Comparison of ENCODE assay signal across 8 cellular contexts in genomic region chr1:228490120-228491078, GRCh38. TPM values are rescaled to one million over a fixed set of nuclear protein-coding genes. Genes with fewer than 3 reads are reported as not detected.
A peak's percentile ranks its signal among the peaks of the same experiment; 100 is the strongest.
DNase-seq lines count a peak whose midpoint lies in the region; ATAC-seq and TF ChIP-seq lines count a peak whose summit lies in the region.

No MANE protein-coding gene starts in this region.

- peak overlapping the region; percentile 98 for H3K4me3 Mint-ChIP-seq in activated naive CD8-positive, alpha-beta T cell treated with anti-CD3 and anti-CD28 coated beads, Interleukin-2, amount 10 ng/mL, durations not matched to agents 7 days and 5 days
- peak overlapping the region; percentile 88 for H3K4me3 Mint-ChIP-seq in neural crest cell

- ATAC-seq in activated naive CD8-positive, alpha-beta T cell treated with anti-CD3 and anti-CD28 coated beads, Interleukin-2, amount 10 ng/mL, durations not matched to agents 7 days and 5 days (ENCODE audit: low read depth), result no peak
- ATAC-seq in HG03045 (IDR thresholded peaks at IDR 0.05; ENCODE audit: unreplicated experiment) (no peak), GM18907 (IDR thresholded peaks at IDR 0.05; ENCODE audit: unreplicated experiment) (no peak)

- TF ChIP-seq CTCF in neural crest cell (conservative IDR thresholded peaks at IDR 0.05), result no peak

- POLR2A ChIA-PET in activated naive CD8-positive, alpha-beta T cell treated with anti-CD3 and anti-CD28 coated beads, Interleukin-2, amount 10 ng/mL, durations not matched to agents 7 days and 5 days (lab: Charles Lee), result interaction anchor here (0.8 to 6.0 kb wide), 4 partner anchors 10 to 32 kb away, joined by 3 to 111 read pairs (median 52); a partner anchor contains a TSS

- H3K27ac Mint-ChIP-seq in activated naive CD8-positive, alpha-beta T cell treated with anti-CD3 and anti-CD28 coated beads, Interleukin-2, amount 10 ng/mL, durations not matched to agents 7 days and 5 days, result peak overlapping the region; percentile 98
- H3K27ac Mint-ChIP-seq in neural crest cell (ENCODE audit: unreplicated experiment), result peak overlapping the region; percentile 35

- DNase-seq in NCI-H1417 (lab: John Stamatoyannopoulos, UW) (peak; percentile 37 to 59 (median 53)), NCI-H1417 treated with DMSO at 0.1 percent for 48 hours (lab: John Stamatoyannopoulos, UW) (no peak), NCI-H2081 treated with DMSO at 0.1 percent for 48 hours (lab: John Stamatoyannopoulos, UW) (peak; percentile 89), neural crest cell (ENCODE audit: low read depth, low spot score) (no peak), HuH-7.5 (ENCODE audit: low spot score) (no peak)
- DNase-seq in activated naive CD8-positive, alpha-beta T cell treated with anti-CD3 and anti-CD28 coated beads, Interleukin-2, amount 10 ng/mL, durations not matched to agents 7 days and 5 days, result no peak

- no peaks in the 10 kb centered on the region for H3K27me3 Mint-ChIP-seq in activated naive CD8-positive, alpha-beta T cell treated with anti-CD3 and anti-CD28 coated beads, Interleukin-2, amount 10 ng/mL, durations not matched to agents 7 days and 5 days
- no peaks in the 10 kb centered on the region for H3K27me3 Mint-ChIP-seq in neural crest cell (ENCODE audit: low read depth)

- H3K9me3 Mint-ChIP-seq in activated naive CD8-positive, alpha-beta T cell treated with anti-CD3 and anti-CD28 coated beads, Interleukin-2, amount 10 ng/mL, durations not matched to agents 7 days and 5 days, result no peaks in the 10 kb centered on the region
- H3K9me3 Mint-ChIP-seq in neural crest cell, result no peaks in the 10 kb centered on the region

- H3K4me1 Mint-ChIP-seq in activated naive CD8-positive, alpha-beta T cell treated with anti-CD3 and anti-CD28 coated beads, Interleukin-2, amount 10 ng/mL, durations not matched to agents 7 days and 5 days, result peaks cover 34% of the 10 kb centered on the region
- H3K4me1 Mint-ChIP-seq in neural crest cell, result peaks cover 24% of the 10 kb centered on the region

- H3K36me3 Mint-ChIP-seq in activated naive CD8-positive, alpha-beta T cell treated with anti-CD3 and anti-CD28 coated beads, Interleukin-2, amount 10 ng/mL, durations not matched to agents 7 days and 5 days, result peaks cover 42% of the 10 kb centered on the region
- H3K36me3 Mint-ChIP-seq in neural crest cell (ENCODE audit: low read depth), result peaks cover 14% of the 10 kb centered on the region

RNA-seq across cellular contexts. Expression of gene RNF187, which starts 3.2 kb away (rescaled TPM):
- total RNA-seq in activated naive CD8-positive, alpha-beta T cell treated with anti-CD3 and anti-CD28 coated beads, Interleukin-2, amount 10 ng/mL, durations not matched to agents 7 days and 5 days, result 100 to 1,000 TPM; 128 to 143 TPM
- 117 and 129 TPM in 2 replicates for total RNA-seq in neural crest cell

Comparison
In these comparisons a context has a peak if more than half of its experiments do, and no peak if none do; other contexts are left out.
1. DNase-seq: peak in NCI-H1417 (3 of 3) and NCI-H2081 treated with DMSO at 0.1 percent for 48 hours (single experiment); none in NCI-H1417 treated with DMSO at 0.1 percent for 48 hours (single experiment), activated naive CD8-positive, alpha-beta T cell treated with anti-CD3 and anti-CD28 coated beads, Interleukin-2, amount 10 ng/mL, durations not matched to agents 7 days and 5 days (single experiment), neural crest cell (single experiment) and HuH-7.5 (single experiment).